Comparison of ENCODE assay signal across 16 cellular contexts in genomic region chr9:131279927-131280530, GRCh38. TPM values are rescaled to one million over a fixed set of nuclear protein-coding genes. Genes with fewer than 3 reads are reported as not detected.
"Had no signal": no experiment of that assay in that cellular context is flagged by ENCODE, and none has a peak within 500 bp of the region (broad histone marks: within the 10 kb centered on the region; RNA-seq: fewer than 3 reads in every experiment).

No MANE protein-coding gene starts in this region.

- H3K79me2 ChIP-seq: hepatocyte had no signal

- H3K4me2 ChIP-seq: hepatocyte had no signal

- H3K4me3 ChIP-seq: colonic mucosa, hepatocyte, sigmoid colon, spleen, suprapubic skin had no signal

- H3K4me3 Mint-ChIP-seq: activated B cell treated with CpG ODN at 0.5 μM for 24 hours; stimulated activated naive CD8-positive, alpha-beta T cell treated with anti-CD3 and anti-CD28 coated beads, Interleukin-15, Interleukin-2, amounts not matched to agents 100 ng/mL and 50 ng/mL, for 24 hours had no signal

- H2AFZ ChIP-seq: hepatocyte had no signal

- H3K9me3 ChIP-seq: colonic mucosa, sigmoid colon, spleen, suprapubic skin had no signal

- H3K4me1 ChIP-seq: colonic mucosa had no signal

- H3K36me3 ChIP-seq: colonic mucosa, sigmoid colon, spleen, suprapubic skin had no signal

- DNase-seq: activated B cell treated with CpG ODN at 0.5 μM for 24 hours; activated CD4-positive, alpha-beta T cell treated with anti-CD3 and anti-CD28 coated beads for 48 hours; activated CD8-positive, alpha-beta memory T cell treated with anti-CD3 and anti-CD28 coated beads for 24 hours; activated naive CD4-positive, alpha-beta T cell; colonic mucosa; effector memory CD4-positive, alpha-beta T cell; islet precursor cell; natural killer cell; sigmoid colon; spleen; T-helper 2 cell; trophoblast cell had no signal

- H3K27ac Mint-ChIP-seq: stimulated activated naive CD8-positive, alpha-beta T cell treated with anti-CD3 and anti-CD28 coated beads, Interleukin-15, Interleukin-2, amounts not matched to agents 100 ng/mL and 50 ng/mL, for 24 hours had no signal

- H3K9me3 Mint-ChIP-seq: activated B cell treated with CpG ODN at 0.5 μM for 24 hours; natural killer cell; stimulated activated naive CD8-positive, alpha-beta T cell treated with anti-CD3 and anti-CD28 coated beads, Interleukin-15, Interleukin-2, amounts not matched to agents 100 ng/mL and 50 ng/mL, for 24 hours had no signal

- ATAC-seq: left lobe of liver, natural killer cell had no signal

- H3K27ac ChIP-seq: colonic mucosa, hepatocyte, sigmoid colon, suprapubic skin had no signal

RNA-seq across cellular contexts. Expression of gene FAM78A, which starts 3.7 kb away (rescaled TPM):
- polyA plus RNA-seq: hepatocyte had no signal
